Comparison of ENCODE assay signal across 9 cellular contexts in the genomic region with DNA sequence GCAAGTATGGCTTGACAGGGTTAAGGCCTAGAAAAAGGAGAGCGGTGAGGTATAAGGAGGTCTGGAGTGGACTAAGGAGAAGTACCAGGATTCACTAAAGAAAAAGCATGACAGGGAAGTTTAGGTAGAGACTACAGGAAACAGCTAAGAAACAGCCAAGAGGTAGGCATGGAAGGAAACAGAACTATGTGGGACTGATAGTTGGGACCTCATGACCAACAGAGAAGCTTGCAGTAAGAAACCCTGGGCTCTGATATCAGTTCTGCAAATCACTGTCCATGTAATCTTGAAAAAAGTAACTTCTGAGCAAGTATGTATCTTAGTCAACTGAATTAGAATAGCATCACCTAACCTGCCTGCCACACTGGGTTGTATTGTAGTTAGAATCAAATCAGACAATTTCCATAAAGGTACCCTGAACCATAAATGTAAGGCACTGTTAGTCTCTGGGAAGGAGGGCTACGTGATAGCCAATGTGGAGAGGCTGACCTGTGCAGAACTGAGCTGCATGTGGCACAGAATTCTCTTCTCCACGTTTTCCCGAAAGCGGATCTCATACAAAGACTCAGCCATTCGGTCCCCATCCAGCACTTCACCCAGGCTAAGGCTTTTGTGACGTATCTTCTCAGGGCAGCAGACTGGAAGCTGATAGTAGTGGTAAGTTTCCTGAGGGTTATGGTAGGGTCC. TPM values are rescaled to one million over a fixed set of nuclear protein-coding genes. Genes with fewer than 3 reads are reported as not detected.
A peak's percentile ranks its signal among the peaks of the same experiment; 100 is the strongest.
DNase-seq lines count a peak whose midpoint lies in the region; ATAC-seq and TF ChIP-seq lines count a peak whose summit lies in the region.
"Had no signal": no experiment of that assay in that cellular context is flagged by ENCODE, and none has a peak within 500 bp of the region (broad histone marks: within the 10 kb centered on the region; RNA-seq: fewer than 3 reads in every experiment).

No MANE protein-coding gene starts in this region.

- peaks cover 42% of the 10 kb centered on the region for H3K4me1 Mint-ChIP-seq in chondrocyte (ENCODE audit: low read depth)
- H3K4me1 Mint-ChIP-seq in natural killer cell treated with Interleukin-12 subunit alpha and Interleukin-12 subunit beta and Interleukin-15 and Interleukin-18, amount 100 ng/mL, for 72 hours (ENCODE audit: low read depth in 2 of 2): peaks cover 48 to 51% of the 10 kb centered on the region in 2 donors

- no peaks in the 10 kb centered on the region for H3K27me3 Mint-ChIP-seq in chondrocyte (ENCODE audit: low read depth)
- H3K27me3 Mint-ChIP-seq in natural killer cell treated with Interleukin-12 subunit alpha and Interleukin-12 subunit beta and Interleukin-15 and Interleukin-18, amount 100 ng/mL, for 72 hours: no peaks in the 10 kb centered on the region

- peak overlapping the region; percentile 98 for H3K27ac ChIP-seq in KOPT-K1 (ENCODE audit: low read depth, low read length, poor library complexity, severe bottlenecking)

- no peak for TF ChIP-seq CTCF in AG09309 (IDR thresholded peaks at IDR 0.05; ENCODE audit: control insufficient read depth, insufficient read depth, low read depth, low read length, missing control alignments)
- no peak for TF ChIP-seq CTCF in chondrocyte (IDR thresholded peaks at IDR 0.05)

- no peak for ATAC-seq in natural killer cell treated with Interleukin-12 subunit alpha and Interleukin-12 subunit beta and Interleukin-15 and Interleukin-18, amount 100 ng/mL, for 72 hours
- ATAC-seq in GM19035 (IDR thresholded peaks at IDR 0.05; ENCODE audit: unreplicated experiment): no peak

- peak overlapping the region; percentile 93 for H3K4me3 Mint-ChIP-seq in chondrocyte (ENCODE audit: unreplicated experiment)
- peak overlapping the region; percentile 93 for H3K4me3 Mint-ChIP-seq in natural killer cell treated with Interleukin-12 subunit alpha and Interleukin-12 subunit beta and Interleukin-15 and Interleukin-18, amount 100 ng/mL, for 72 hours

- peak overlapping the region; percentile 94 for H3K4me3 ChIP-seq in AG09309 (ENCODE audit: control insufficient read depth, low read depth, low read length)

- DNase-seq in AG09309 (ENCODE audit: low read depth) (no peak), chondrocyte (ENCODE audit: low spot score) (no peak), NCI-H345 (lab: John Stamatoyannopoulos, UW) (no peak), NCI-H2107 (lab: John Stamatoyannopoulos, UW) (no peak)
- no peak for DNase-seq in natural killer cell treated with Interleukin-12 subunit alpha and Interleukin-12 subunit beta and Interleukin-15 and Interleukin-18, amount 100 ng/mL, for 72 hours (ENCODE audit: low spot score)
- DNase-seq in stimulated activated CD4-positive, alpha-beta T cell treated with anti-CD3 and anti-CD28 coated beads, Interleukin-2, amount 100 ng/mL, for 48 hours: no peak
- DNase-seq: NCI-H2081 treated with DMSO at 0.1 percent for 48 hours had no signal

- H3K9me3 Mint-ChIP-seq in chondrocyte (ENCODE audit: low read depth): no peaks in the 10 kb centered on the region
- peaks cover 4% of the 10 kb centered on the region for H3K9me3 Mint-ChIP-seq in natural killer cell treated with Interleukin-12 subunit alpha and Interleukin-12 subunit beta and Interleukin-15 and Interleukin-18, amount 100 ng/mL, for 72 hours

- H3K36me3 Mint-ChIP-seq in chondrocyte (ENCODE audit: low read depth): peaks cover 16% of the 10 kb centered on the region
- H3K36me3 Mint-ChIP-seq in natural killer cell treated with Interleukin-12 subunit alpha and Interleukin-12 subunit beta and Interleukin-15 and Interleukin-18, amount 100 ng/mL, for 72 hours: peaks cover 25% of the 10 kb centered on the region

- H3K27ac Mint-ChIP-seq in chondrocyte (ENCODE audit: unreplicated experiment): peak overlapping the region; percentile 96
- peak overlapping the region; percentile 90 to 93 for H3K27ac Mint-ChIP-seq in natural killer cell treated with Interleukin-12 subunit alpha and Interleukin-12 subunit beta and Interleukin-15 and Interleukin-18, amount 100 ng/mL, for 72 hours

- H3K36me3 ChIP-seq in KOPT-K1 (ENCODE audit: insufficient read depth, low read length): peaks cover 47% of the 10 kb centered on the region

- H3K9me3 ChIP-seq in KOPT-K1 (ENCODE audit: insufficient read depth, low read length, poor library complexity, severe bottlenecking): no peaks in the 10 kb centered on the region

RNA-seq across cellular contexts. Expression of a gene that starts 0.9 kb away (rescaled TPM):
- 60.3 to 92.0 TPM (median 61.0 TPM) in 3 replicates for total RNA-seq in chondrocyte
- total RNA-seq in natural killer cell treated with Interleukin-12 subunit alpha and Interleukin-12 subunit beta and Interleukin-15 and Interleukin-18, amount 100 ng/mL, for 72 hours: 10 to 100 TPM; 27.6 to 30.2 TPM

RNA-seq across cellular contexts. Expression of a gene that starts 5.7 kb away (rescaled TPM):
- 26.7 to 46.2 TPM (median 27.4 TPM) in 3 replicates for total RNA-seq in chondrocyte
- total RNA-seq in natural killer cell treated with Interleukin-12 subunit alpha and Interleukin-12 subunit beta and Interleukin-15 and Interleukin-18, amount 100 ng/mL, for 72 hours: 100 to 1,000 TPM in 1 of 2 donors, 10 to 100 TPM in 1; 52.8 to 145 TPM

RNA-seq across cellular contexts. Expression of a gene that starts 11.2 kb away (rescaled TPM):
- total RNA-seq in chondrocyte: 0.46 TPM in 1 of 3 replicates, not detected in the others
- under 1 TPM in 1 of 2 donors, not detected in 1; 0.95 TPM for total RNA-seq in natural killer cell treated with Interleukin-12 subunit alpha and Interleukin-12 subunit beta and Interleukin-15 and Interleukin-18, amount 100 ng/mL, for 72 hours

RNA-seq across cellular contexts. Expression of a gene that starts 19.0 kb away (rescaled TPM):
- 33.1 to 36.1 TPM (median 35.3 TPM) in 3 replicates for total RNA-seq in chondrocyte
- 10 to 100 TPM; 66.2 to 95.0 TPM for total RNA-seq in natural killer cell treated with Interleukin-12 subunit alpha and Interleukin-12 subunit beta and Interleukin-15 and Interleukin-18, amount 100 ng/mL, for 72 hours

RNA-seq across cellular contexts. Expression of a gene that starts 21.5 kb away (rescaled TPM):
- 23.2 to 25.7 TPM (median 23.6 TPM) in 3 replicates for total RNA-seq in chondrocyte
- total RNA-seq in natural killer cell treated with Interleukin-12 subunit alpha and Interleukin-12 subunit beta and Interleukin-15 and Interleukin-18, amount 100 ng/mL, for 72 hours: 10 to 100 TPM in 1 of 2 donors, 1 to 10 TPM in 1; 9.1 to 11.3 TPM
